ENCODE assay signal across 8 cellular contexts in the genomic region with DNA sequence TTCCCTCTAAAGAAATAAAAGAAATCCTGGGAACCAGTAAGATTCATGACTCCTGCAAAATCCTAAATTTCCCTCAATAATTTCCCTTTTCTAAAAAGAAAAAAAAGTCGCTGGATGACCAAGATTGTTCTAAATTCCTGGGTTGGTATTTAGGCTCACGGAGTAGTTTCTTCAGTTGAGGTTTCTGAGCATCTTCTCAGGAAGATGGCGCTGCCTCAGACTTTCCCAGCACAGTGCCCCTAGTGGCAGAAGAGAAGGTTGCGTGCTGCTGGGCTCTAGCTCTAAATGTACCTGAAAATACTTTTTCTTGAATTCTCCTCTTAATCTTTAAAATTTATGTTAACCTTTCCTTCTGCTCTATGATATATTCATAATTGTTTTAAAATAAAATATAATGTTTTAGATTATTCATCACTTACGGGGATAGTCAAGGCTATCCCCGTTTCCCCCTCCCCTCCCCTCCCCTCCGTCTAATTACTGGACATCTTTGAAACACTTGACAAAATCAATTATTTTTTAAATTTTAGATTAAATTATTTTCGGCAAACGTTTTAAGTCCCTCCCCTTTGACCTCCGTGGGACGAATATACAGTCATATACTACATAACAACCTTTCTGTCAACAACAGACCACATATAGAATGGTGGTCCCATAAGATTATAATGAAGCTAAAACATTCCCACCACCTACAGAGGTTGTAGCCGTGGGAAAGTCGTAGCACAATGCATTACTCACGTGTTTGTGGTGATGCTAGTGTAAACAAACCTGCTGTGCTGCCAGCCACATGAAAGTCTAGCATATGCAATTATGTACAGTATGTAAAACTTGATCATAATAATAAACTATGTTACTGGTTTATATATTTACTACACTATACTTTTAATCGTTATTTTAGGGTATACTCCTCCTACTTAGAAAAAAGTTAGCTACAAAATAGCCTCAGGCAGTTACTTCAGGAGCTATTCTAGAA. TPM values are rescaled to one million over a fixed set of nuclear protein-coding genes. Genes with fewer than 3 reads are reported as not detected.
DNase-seq lines count a peak whose midpoint lies in the region; ATAC-seq and TF ChIP-seq lines count a peak whose summit lies in the region.

No MANE protein-coding gene starts in this region.

- no peak overlapping the region for H3K4me3 ChIP-seq in epithelial cell of proximal tubule (ENCODE audit: low read depth, low read length)

- peak; percentile 33 for DNase-seq in AG20443 (ENCODE audit: low spot score)
- DNase-seq in NCI-H2107 treated with DMSO at 0.1 percent for 48 hours (lab: John Stamatoyannopoulos, UW; ENCODE audit: unreplicated experiment) = peak; percentile 7
- peak; percentile 12 to 40 for DNase-seq in activated CD8-positive, alpha-beta memory T cell treated with anti-CD3 and anti-CD28 coated beads for 1 hour (ENCODE audit: extremely low read depth in 1 of 2, low read depth in 1 of 2)
- DNase-seq in epithelial cell of proximal tubule (ENCODE audit: low read depth) = no peak
- no peak for DNase-seq in progenitor cell of endocrine pancreas (ENCODE audit: low spot score, unreplicated experiment)

- TF ChIP-seq CTCF in epithelial cell of proximal tubule (conservative IDR thresholded peaks at IDR 0.05; ENCODE audit: low read depth, low read length) = peak; percentile 98
- peak; percentile 82 for TF ChIP-seq CTCF in progenitor cell of endocrine pancreas (IDR thresholded peaks at IDR 0.05; ENCODE audit: unreplicated experiment)

- no peaks in the 10 kb centered on the region for H3K9me3 Mint-ChIP-seq in progenitor cell of endocrine pancreas (ENCODE audit: low read depth)

- no peaks in the 10 kb centered on the region for H3K36me3 Mint-ChIP-seq in progenitor cell of endocrine pancreas (ENCODE audit: insufficient read depth)

- no peak overlapping the region for H3K4me3 Mint-ChIP-seq in progenitor cell of endocrine pancreas (ENCODE audit: low read depth)

- H3K27ac Mint-ChIP-seq in progenitor cell of endocrine pancreas = no peak overlapping the region

- H3K27me3 Mint-ChIP-seq in progenitor cell of endocrine pancreas = peaks cover 9% of the 10 kb centered on the region

- no peaks in the 10 kb centered on the region for H3K4me1 Mint-ChIP-seq in progenitor cell of endocrine pancreas (ENCODE audit: low read depth)

- ATAC-seq in GM18511 (IDR thresholded peaks at IDR 0.05; ENCODE audit: unreplicated experiment) = peak; percentile 52
- ATAC-seq in GM21619 (IDR thresholded peaks at IDR 0.05; ENCODE audit: unreplicated experiment) = no peak
- no peak for ATAC-seq in GM18520 (IDR thresholded peaks at IDR 0.05; ENCODE audit: unreplicated experiment)

RNA-seq across cellular contexts. Expression of a gene that starts 41.0 kb away (rescaled TPM):
- 20.9 and 29.0 TPM in 2 replicates for total RNA-seq in epithelial cell of proximal tubule
- total RNA-seq in progenitor cell of endocrine pancreas = 15.7 and 20.3 TPM in 2 replicates

Comparison
In these comparisons a context has a peak if more than half of its experiments do, and no peak if none do; other contexts are left out.
1. DNase-seq: peak in AG20443 (single experiment), NCI-H2107 treated with DMSO at 0.1 percent for 48 hours (single experiment) and activated CD8-positive, alpha-beta memory T cell treated with anti-CD3 and anti-CD28 coated beads for 1 hour (2 of 2); none in epithelial cell of proximal tubule (single experiment) and progenitor cell of endocrine pancreas (single experiment).